17 cellular contexts compared by ENCODE assay signal in genomic region chr12:46627686-46628085, GRCh38.
"Had no signal": no experiment of that assay in that cellular context is flagged by ENCODE, and none has a peak within 500 bp of the region (broad histone marks: within the 10 kb centered on the region; RNA-seq: fewer than 3 reads in every experiment).

No MANE protein-coding gene starts in this region.

- H3K4me1 ChIP-seq: breast epithelium, heart left ventricle, lower lobe of right lung, thyroid gland had no signal

- H3K4me1 Mint-ChIP-seq: activated naive CD8-positive, alpha-beta T cell treated with anti-CD3 and anti-CD28 coated beads, Interleukin-2, amount 10 ng/mL, durations not matched to agents 7 days and 5 days; neural crest cell had no signal

- H3K9me3 ChIP-seq: breast epithelium, lower lobe of right lung, thyroid gland had no signal

- H3K36me3 Mint-ChIP-seq: stimulated activated naive B cell treated with anti-CD40 and anti-IgM and Interleukin-4, amounts not matched to agents 10 μg/mL and 1 μg/mL and 100 μg/mL, for 72 hours had no signal

- DNase-seq: activated CD4-positive, alpha-beta T cell treated with anti-CD3 and anti-CD28 coated beads, Interleukin-2, amount 50 U/mL, for 1 hour; activated CD8-positive, alpha-beta memory T cell treated with anti-CD3 and anti-CD28 coated beads for 24 hours; activated naive CD8-positive, alpha-beta T cell treated with anti-CD3 and anti-CD28 coated beads, Interleukin-2, amount 10 ng/mL, durations not matched to agents 7 days and 5 days; foreskin melanocyte; heart left ventricle; immature natural killer cell; left colon; lower lobe of right lung; stimulated activated CD4-positive, alpha-beta T cell treated with anti-CD3 and anti-CD28 coated beads, Interleukin-12 subunit alpha, Interleukin-12 subunit beta, amount 100 ng/mL, for 4 hours; stimulated activated CD4-positive, alpha-beta T cell treated with anti-CD3 and anti-CD28 coated beads, Interleukin-2, amount 100 ng/mL, for 48 hours; stimulated activated naive B cell treated with anti-CD40 and anti-IgM and Interleukin-4, amounts not matched to agents 10 μg/mL and 1 μg/mL and 100 μg/mL, for 72 hours; SW 1271; thyroid gland had no signal

- H3K36me3 ChIP-seq: breast epithelium, heart left ventricle, lower lobe of right lung, thyroid gland had no signal

- H3K27me3 ChIP-seq: breast epithelium, heart left ventricle, thyroid gland had no signal

- H3K4me3 Mint-ChIP-seq: activated naive CD8-positive, alpha-beta T cell treated with anti-CD3 and anti-CD28 coated beads, Interleukin-2, amount 10 ng/mL, durations not matched to agents 7 days and 5 days; activated T-helper 1 cell treated with anti-CD3 and anti-CD28 coated beads, Interleukin-12 subunit alpha, Interleukin-12 subunit beta, Interleukin-2, Interleukin-4 antibody, amounts not matched to agents 30 ng/mL and 10 ng/mL and 1 ng/mL, durations not matched to agents 14 hours and 24 hours and 36 hours; immature natural killer cell; neural crest cell; stimulated activated naive B cell treated with anti-CD40 and anti-IgM and Interleukin-4, amounts not matched to agents 10 μg/mL and 1 μg/mL and 100 μg/mL, for 72 hours had no signal

- H3K9me3 Mint-ChIP-seq: activated naive CD8-positive, alpha-beta T cell treated with anti-CD3 and anti-CD28 coated beads, Interleukin-2, amount 10 ng/mL, durations not matched to agents 7 days and 5 days; immature natural killer cell; neural crest cell; stimulated activated naive B cell treated with anti-CD40 and anti-IgM and Interleukin-4, amounts not matched to agents 10 μg/mL and 1 μg/mL and 100 μg/mL, for 72 hours had no signal

- H3K27ac Mint-ChIP-seq: activated naive CD8-positive, alpha-beta T cell treated with anti-CD3 and anti-CD28 coated beads, Interleukin-2, amount 10 ng/mL, durations not matched to agents 7 days and 5 days; activated T-helper 1 cell treated with anti-CD3 and anti-CD28 coated beads, Interleukin-12 subunit alpha, Interleukin-12 subunit beta, Interleukin-2, Interleukin-4 antibody, amounts not matched to agents 30 ng/mL and 10 ng/mL and 1 ng/mL, durations not matched to agents 14 hours and 24 hours and 36 hours; stimulated activated naive B cell treated with anti-CD40 and anti-IgM and Interleukin-4, amounts not matched to agents 10 μg/mL and 1 μg/mL and 100 μg/mL, for 72 hours had no signal

- FAIRE-seq: urothelium cell line had no signal

- H3K27ac ChIP-seq: breast epithelium, heart left ventricle, lower lobe of right lung, thyroid gland had no signal

- H3K4me3 ChIP-seq: breast epithelium, heart left ventricle, lower lobe of right lung, thyroid gland had no signal

- H3K27me3 Mint-ChIP-seq: activated naive CD8-positive, alpha-beta T cell treated with anti-CD3 and anti-CD28 coated beads, Interleukin-2, amount 10 ng/mL, durations not matched to agents 7 days and 5 days; stimulated activated naive B cell treated with anti-CD40 and anti-IgM and Interleukin-4, amounts not matched to agents 10 μg/mL and 1 μg/mL and 100 μg/mL, for 72 hours had no signal
